2 cellular contexts compared by ENCODE assay signal in the genomic region with DNA sequence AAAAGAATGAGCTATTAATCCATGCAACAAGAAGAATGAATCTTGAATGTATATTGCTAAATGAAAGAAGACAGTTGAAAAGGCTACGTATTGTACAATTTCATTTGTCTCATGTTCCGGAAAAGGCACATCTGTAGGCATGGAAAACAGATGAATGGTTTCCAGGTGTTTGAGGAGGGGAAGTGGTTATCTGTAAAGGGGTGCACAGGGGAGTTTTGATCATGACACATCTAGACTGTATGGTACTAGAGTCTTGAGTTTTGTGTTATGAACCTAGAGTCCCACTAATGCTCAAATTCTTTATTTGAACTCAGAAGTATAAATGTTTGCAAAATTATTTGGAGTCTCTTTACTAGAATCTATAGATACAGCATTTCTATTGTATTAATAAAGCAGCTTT.
A peak's percentile ranks its signal among the peaks of the same experiment; 100 is the strongest.
DNase-seq lines count a peak whose midpoint lies in the region; ATAC-seq and TF ChIP-seq lines count a peak whose summit lies in the region.
"Not testable (repeated sequence)": the region's sequence is repeated elsewhere in the genome, so short reads cannot be mapped to it uniquely, and the experiment has no call there.

No MANE protein-coding gene starts in this region.

- peaks cover 20% of the 10 kb centered on the region for H3K4me1 ChIP-seq in DND-41 (ENCODE audit: insufficient read depth, low read length)

- peak; percentile 81 for ATAC-seq in DND-41 (ENCODE audit: insufficient read depth, low read depth)
- peak; percentile 50 for ATAC-seq in stimulated activated naive CD8-positive, alpha-beta T cell treated with anti-CD3 and anti-CD28 coated beads, Interleukin-15, amount 100 ng/mL, for 72 hours

- TF ChIP-seq CTCF in DND-41 (IDR thresholded peaks at IDR 0.05; ENCODE audit: borderline replicate concordance, extremely low read depth, low read length, poor library complexity, severe bottlenecking), result not testable (repeated sequence)

- not testable (repeated sequence) for H3K79me2 ChIP-seq in DND-41 (ENCODE audit: insufficient read depth, low read length)

- not testable (repeated sequence) for H3K9ac ChIP-seq in DND-41 (ENCODE audit: low read depth, low read length)

- not testable (repeated sequence) for H3K36me3 ChIP-seq in DND-41 (ENCODE audit: insufficient read depth, low read length)

- H3K27me3 Mint-ChIP-seq in stimulated activated naive CD8-positive, alpha-beta T cell treated with anti-CD3 and anti-CD28 coated beads, Interleukin-15, amount 100 ng/mL, for 72 hours, result not testable (repeated sequence)

- not testable (repeated sequence) for H3K9me3 Mint-ChIP-seq in stimulated activated naive CD8-positive, alpha-beta T cell treated with anti-CD3 and anti-CD28 coated beads, Interleukin-15, amount 100 ng/mL, for 72 hours

- H4K20me1 ChIP-seq in DND-41 (ENCODE audit: insufficient read depth, low read length), result not testable (repeated sequence)

- H3K27ac ChIP-seq in DND-41 (ENCODE audit: low read length), result not testable (repeated sequence)

- H3K4me2 ChIP-seq in DND-41 (ENCODE audit: insufficient read depth, low read length), result not testable (repeated sequence)

- not testable (repeated sequence) for H3K27ac Mint-ChIP-seq in stimulated activated naive CD8-positive, alpha-beta T cell treated with anti-CD3 and anti-CD28 coated beads, Interleukin-15, amount 100 ng/mL, for 72 hours

- H2AFZ ChIP-seq in DND-41 (ENCODE audit: low read depth, low read length), result not testable (repeated sequence)

- DNase-seq in DND-41; stimulated activated naive CD8-positive, alpha-beta T cell treated with anti-CD3 and anti-CD28 coated beads, Interleukin-15, amount 100 ng/mL, for 72 hours: not testable (repeated sequence)

- H3K4me3 ChIP-seq in DND-41 (ENCODE audit: low read depth in 1 of 2, low read length in 2 of 2), result not testable (repeated sequence)

- H3K27me3 ChIP-seq in DND-41 (ENCODE audit: insufficient read depth, low read length, poor library complexity), result not testable (repeated sequence)

- H3K4me3 Mint-ChIP-seq in stimulated activated naive CD8-positive, alpha-beta T cell treated with anti-CD3 and anti-CD28 coated beads, Interleukin-15, amount 100 ng/mL, for 72 hours, result not testable (repeated sequence)

- not testable (repeated sequence) for H3K9me3 ChIP-seq in DND-41 (ENCODE audit: insufficient read depth, low read length, severe bottlenecking)

- H3K4me1 Mint-ChIP-seq in stimulated activated naive CD8-positive, alpha-beta T cell treated with anti-CD3 and anti-CD28 coated beads, Interleukin-15, amount 100 ng/mL, for 72 hours, result peaks cover 15% of the 10 kb centered on the region
